Comparison of ENCODE assay signal across 1 cellular context in genomic region chr6:85678602-85679444, GRCh38.
TF ChIP-seq lines count a peak whose summit lies in the region.

No MANE protein-coding gene starts in this region.

TF ChIP-seq in K562, 482 proteins besides CTCF, POLR2A, EP300 and RAD21 (continued from another document and continues in another):
- TF ChIP-seq ZNF740 (CRISPR knock-in tag; IDR thresholded peaks at IDR 0.05) (peak; percentile 37; the same call in 1 of the 2 replicates), ZNF740 (tag; IDR thresholded peaks at IDR 0.05) (no peak), FOXM1 (IDR thresholded peaks at IDR 0.05; ENCODE audit: low read depth) (0 out of 2 replicates have a peak, but pooled peaks have one; percentile 7), FOXM1 (CRISPR knock-in tag; IDR thresholded peaks at IDR 0.05; ENCODE audit: low read depth) (peak; percentile 52; the same call in 1 of the 2 replicates), CHD4 (IDR thresholded peaks at IDR 0.05; ENCODE audit: insufficient read depth, insufficient replicate concordance, low read depth, low read length, poor library complexity, severe bottlenecking) (no peak), DDX20 (tag; IDR thresholded peaks at IDR 0.05; ENCODE audit: low read depth) (no peak), CBX3 (IDR thresholded peaks at IDR 0.05; ENCODE audit: borderline replicate concordance in 1 of 2, low read length in 2 of 2) (peak in 1 of 2 experiments; percentile 22; a peak in 1 of 3 replicates), CBX1 (IDR thresholded peaks at IDR 0.05; ENCODE audit: low read depth) (peak; percentile 95), L3MBTL2 (IDR thresholded peaks at IDR 0.05) (peak; percentile 95), ZNF212 (CRISPR knock-in tag; IDR thresholded peaks at IDR 0.05) (no peak), MEIS2 (IDR thresholded peaks at IDR 0.05; ENCODE audit: partially characterized antibody) (peak; percentile 67), PTBP1 (IDR thresholded peaks at IDR 0.05; ENCODE audit: low read depth, low read length) (peak; percentile 63; the same call in 1 of the 2 replicates), ZNF165 (CRISPR knock-in tag; IDR thresholded peaks at IDR 0.05; ENCODE audit: borderline replicate concordance) (no peak), TFAM (CRISPR knock-in tag; conservative IDR thresholded peaks at IDR 0.05) (no peak), ATF3 (IDR thresholded peaks at IDR 0.05) (no peak), ATF3 (CRISPR knock-in tag; conservative IDR thresholded peaks at IDR 0.05) (no peak), HDAC6 (IDR thresholded peaks at IDR 0.05; ENCODE audit: low read depth, low read length) (0 out of 2 replicates have a peak, but pooled peaks have one; percentile 85), GABPA (tag; conservative IDR thresholded peaks at IDR 0.05; ENCODE audit: low read depth) (peak; percentile 53; the same call in 1 of the 2 replicates), MCM3 (IDR thresholded peaks at IDR 0.05) (no peak), CREBBP (IDR thresholded peaks at IDR 0.05; ENCODE audit: low read depth, low read length) (no peak), MTF1 (CRISPR knock-in tag; IDR thresholded peaks at IDR 0.05; ENCODE audit: borderline replicate concordance) (no peak), ZNF280A (IDR thresholded peaks at IDR 0.05; ENCODE audit: low read depth, partially characterized antibody) (no peak), HDGF (IDR thresholded peaks at IDR 0.05) (no peak), NFATC3 (IDR thresholded peaks at IDR 0.05) (no peak), ZNF253 (CRISPR knock-in tag; conservative IDR thresholded peaks at IDR 0.05) (no peak), KDM2B (CRISPR knock-in tag; IDR thresholded peaks at IDR 0.05) (peak; percentile 62; the same call in 1 of the 2 replicates), ZC3H11A (IDR thresholded peaks at IDR 0.05; ENCODE audit: low read depth, low read length) (no peak), SMC3 (conservative IDR thresholded peaks at IDR 0.05; ENCODE audit: insufficient read depth, low read depth, low read length) (0 out of 2 replicates have a peak, but pooled peaks have one; percentile 16), POLR2G (IDR thresholded peaks at IDR 0.05; ENCODE audit: low read depth, low read length) (peak; percentile 100), ZNF318 (IDR thresholded peaks at IDR 0.05; ENCODE audit: borderline replicate concordance in 1 of 2, low read depth in 1 of 2) (no peak), ZNF431 (CRISPR knock-in tag; IDR thresholded peaks at IDR 0.05) (peak; percentile 68; the same call in 1 of the 2 replicates), RBM25 (IDR thresholded peaks at IDR 0.05; ENCODE audit: low read depth, low read length, severe bottlenecking) (no peak), YBX1 (IDR thresholded peaks at IDR 0.05) (no peak), STAG1 (CRISPR knock-in tag; IDR thresholded peaks at IDR 0.05; ENCODE audit: borderline replicate concordance) (no peak), MIER1 (IDR thresholded peaks at IDR 0.05; ENCODE audit: low read depth) (no peak), ELF2 (CRISPR knock-in tag; IDR thresholded peaks at IDR 0.05) (0 out of 2 replicates have a peak, but pooled peaks have one; percentile 9), KDM4B (IDR thresholded peaks at IDR 0.05; ENCODE audit: borderline replicate concordance in 2 of 2, low read depth in 1 of 2) (0 out of 4 replicates have a peak, but pooled peaks of 1 of the 2 experiments have one; percentile 1), COPS2 (conservative IDR thresholded peaks at IDR 0.05) (no peak), ZHX1 (conservative IDR thresholded peaks at IDR 0.05; ENCODE audit: low read length) (0 out of 2 replicates have a peak, but pooled peaks have one; percentile 54), DACH1 (IDR thresholded peaks at IDR 0.05; ENCODE audit: partially characterized antibody) (peak; percentile 65), RFX5 (IDR thresholded peaks at IDR 0.05; ENCODE audit: low read depth, low read length) (no peak)
- TF ChIP-seq, protein P1, sequence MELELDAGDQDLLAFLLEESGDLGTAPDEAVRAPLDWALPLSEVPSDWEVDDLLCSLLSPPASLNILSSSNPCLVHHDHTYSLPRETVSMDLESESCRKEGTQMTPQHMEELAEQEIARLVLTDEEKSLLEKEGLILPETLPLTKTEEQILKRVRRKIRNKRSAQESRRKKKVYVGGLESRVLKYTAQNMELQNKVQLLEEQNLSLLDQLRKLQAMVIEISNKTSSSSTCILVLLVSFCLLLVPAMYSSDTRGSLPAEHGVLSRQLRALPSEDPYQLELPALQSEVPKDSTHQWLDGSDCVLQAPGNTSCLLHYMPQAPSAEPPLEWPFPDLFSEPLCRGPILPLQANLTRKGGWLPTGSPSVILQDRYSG (tag; conservative IDR thresholded peaks at IDR 0.05; ENCODE audit: low read depth), result peak; percentile 75
- TF ChIP-seq, protein P2, sequence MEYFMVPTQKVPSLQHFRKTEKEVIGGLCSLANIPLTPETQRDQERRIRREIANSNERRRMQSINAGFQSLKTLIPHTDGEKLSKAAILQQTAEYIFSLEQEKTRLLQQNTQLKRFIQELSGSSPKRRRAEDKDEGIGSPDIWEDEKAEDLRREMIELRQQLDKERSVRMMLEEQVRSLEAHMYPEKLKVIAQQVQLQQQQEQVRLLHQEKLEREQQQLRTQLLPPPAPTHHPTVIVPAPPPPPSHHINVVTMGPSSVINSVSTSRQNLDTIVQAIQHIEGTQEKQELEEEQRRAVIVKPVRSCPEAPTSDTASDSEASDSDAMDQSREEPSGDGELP (CRISPR knock-in tag; IDR thresholded peaks at IDR 0.05; ENCODE audit: borderline replicate concordance), result peak; percentile 95
- TF ChIP-seq, protein P3, sequence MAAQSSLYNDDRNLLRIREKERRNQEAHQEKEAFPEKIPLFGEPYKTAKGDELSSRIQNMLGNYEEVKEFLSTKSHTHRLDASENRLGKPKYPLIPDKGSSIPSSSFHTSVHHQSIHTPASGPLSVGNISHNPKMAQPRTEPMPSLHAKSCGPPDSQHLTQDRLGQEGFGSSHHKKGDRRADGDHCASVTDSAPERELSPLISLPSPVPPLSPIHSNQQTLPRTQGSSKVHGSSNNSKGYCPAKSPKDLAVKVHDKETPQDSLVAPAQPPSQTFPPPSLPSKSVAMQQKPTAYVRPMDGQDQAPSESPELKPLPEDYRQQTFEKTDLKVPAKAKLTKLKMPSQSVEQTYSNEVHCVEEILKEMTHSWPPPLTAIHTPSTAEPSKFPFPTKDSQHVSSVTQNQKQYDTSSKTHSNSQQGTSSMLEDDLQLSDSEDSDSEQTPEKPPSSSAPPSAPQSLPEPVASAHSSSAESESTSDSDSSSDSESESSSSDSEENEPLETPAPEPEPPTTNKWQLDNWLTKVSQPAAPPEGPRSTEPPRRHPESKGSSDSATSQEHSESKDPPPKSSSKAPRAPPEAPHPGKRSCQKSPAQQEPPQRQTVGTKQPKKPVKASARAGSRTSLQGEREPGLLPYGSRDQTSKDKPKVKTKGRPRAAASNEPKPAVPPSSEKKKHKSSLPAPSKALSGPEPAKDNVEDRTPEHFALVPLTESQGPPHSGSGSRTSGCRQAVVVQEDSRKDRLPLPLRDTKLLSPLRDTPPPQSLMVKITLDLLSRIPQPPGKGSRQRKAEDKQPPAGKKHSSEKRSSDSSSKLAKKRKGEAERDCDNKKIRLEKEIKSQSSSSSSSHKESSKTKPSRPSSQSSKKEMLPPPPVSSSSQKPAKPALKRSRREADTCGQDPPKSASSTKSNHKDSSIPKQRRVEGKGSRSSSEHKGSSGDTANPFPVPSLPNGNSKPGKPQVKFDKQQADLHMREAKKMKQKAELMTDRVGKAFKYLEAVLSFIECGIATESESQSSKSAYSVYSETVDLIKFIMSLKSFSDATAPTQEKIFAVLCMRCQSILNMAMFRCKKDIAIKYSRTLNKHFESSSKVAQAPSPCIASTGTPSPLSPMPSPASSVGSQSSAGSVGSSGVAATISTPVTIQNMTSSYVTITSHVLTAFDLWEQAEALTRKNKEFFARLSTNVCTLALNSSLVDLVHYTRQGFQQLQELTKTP (IDR thresholded peaks at IDR 0.05; ENCODE audit: low read depth in 1 of 2, partially characterized antibody in 2 of 2), result peak in 1 of 2 experiments; percentile 85
